27 cellular contexts compared by ENCODE assay signal in genomic region chr2:125267683-125268082, GRCh38.
"Had no signal": no experiment of that assay in that cellular context is flagged by ENCODE, and none has a peak within 500 bp of the region (broad histone marks: within the 10 kb centered on the region; RNA-seq: fewer than 3 reads in every experiment).

No MANE protein-coding gene starts in this region.

- FAIRE-seq: endometrium, endothelial cell of umbilical vein, frontal cortex had no signal

- H3K9me3 ChIP-seq: colonic mucosa, esophagus muscularis mucosa, gastrocnemius medialis, gastroesophageal sphincter, heart left ventricle had no signal

- H3K4me1 ChIP-seq: colonic mucosa, esophagus muscularis mucosa, esophagus squamous epithelium, foreskin keratinocyte, gastrocnemius medialis, gastroesophageal sphincter, heart left ventricle, heart right ventricle had no signal

- H3K4me3 ChIP-seq: colonic mucosa, coronary artery, dorsolateral prefrontal cortex, esophagus muscularis mucosa, esophagus squamous epithelium, gastrocnemius medialis, gastroesophageal sphincter, heart left ventricle, heart right ventricle had no signal

- ATAC-seq: effector memory CD8-positive, alpha-beta T cell; esophagus mucosa; foreskin keratinocyte; gastrocnemius medialis; gastroesophageal sphincter; heart left ventricle; heart right ventricle had no signal

- H3K27ac ChIP-seq: colonic mucosa, coronary artery, dorsolateral prefrontal cortex, epithelial cell of prostate, esophagus muscularis mucosa, esophagus squamous epithelium, foreskin keratinocyte, gastrocnemius medialis, gastroesophageal sphincter, heart left ventricle, heart right ventricle had no signal

- DNase-seq: colonic mucosa; cortex of kidney; dermis blood vessel endothelial cell; dorsolateral prefrontal cortex; effector CD4-positive, alpha-beta T cell; effector CD8-positive, alpha-beta T cell; effector memory CD4-positive, alpha-beta T cell; effector memory CD8-positive, alpha-beta T cell; endodermal cell; erythroblast; esophagus squamous epithelium; foreskin fibroblast; foreskin keratinocyte; foreskin melanocyte; gastrocnemius medialis; glutamatergic neuron; head of caudate nucleus; heart left ventricle; heart right ventricle had no signal

- H3K27me3 ChIP-seq: colonic mucosa, dorsolateral prefrontal cortex, esophagus muscularis mucosa, esophagus squamous epithelium, foreskin keratinocyte, gastrocnemius medialis, gastroesophageal sphincter, heart left ventricle, heart right ventricle had no signal

- H3K36me3 ChIP-seq: colonic mucosa, esophagus muscularis mucosa, esophagus squamous epithelium, gastrocnemius medialis, gastroesophageal sphincter, heart left ventricle, heart right ventricle had no signal
